In the genomic region with DNA sequence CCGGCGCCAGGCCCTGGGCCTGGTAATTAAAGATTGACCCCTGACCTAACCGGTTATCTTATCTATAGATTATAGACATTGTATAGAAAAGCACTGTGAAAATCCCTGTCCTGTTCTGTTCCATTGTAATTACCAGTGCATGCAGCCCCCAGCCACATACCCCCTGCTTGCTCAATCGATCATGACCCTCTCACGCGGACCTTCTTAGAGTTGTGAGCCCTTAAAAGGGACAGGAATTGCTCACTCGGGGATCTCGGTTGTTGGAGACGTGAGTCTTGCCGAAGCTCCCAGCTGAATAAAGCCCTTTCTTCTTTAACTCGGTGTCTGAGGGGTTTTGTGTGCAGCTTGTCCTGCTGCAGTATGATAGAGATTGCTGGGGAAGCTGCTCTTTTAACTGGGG, we compare ENCODE assay signal across 7 cellular contexts. TPM values are rescaled to one million over a fixed set of nuclear protein-coding genes. Genes with fewer than 3 reads are reported as not detected.
A peak's percentile ranks its signal among the peaks of the same experiment; 100 is the strongest.
DNase-seq lines count a peak whose midpoint lies in the region; TF ChIP-seq lines count a peak whose summit lies in the region.
"Not testable (repeated sequence)": the region's sequence is repeated elsewhere in the genome, so short reads cannot be mapped to it uniquely, and the experiment has no call there.
"Had no signal": no experiment of that assay in that cellular context is flagged by ENCODE, and none has a peak within 500 bp of the region (broad histone marks: within the 10 kb centered on the region; RNA-seq: fewer than 3 reads in every experiment).

No MANE protein-coding gene starts in this region.

- H3K36me3 Mint-ChIP-seq in mesothelial cell of epicardium: not testable (repeated sequence)

- not testable (repeated sequence) for H3K9me3 ChIP-seq in HEK293 (ENCODE audit: control insufficient read depth, insufficient read depth, low read depth, low read length); cardiac muscle cell (ENCODE audit: low read depth); prostate gland

- H3K27ac ChIP-seq in HEK293 (ENCODE audit: extremely low read depth, low read depth, low read length): not testable (repeated sequence)
- H3K27ac ChIP-seq in VCaP (peak overlapping the region; percentile 100), cardiac muscle cell (peak overlapping the region; percentile 63), prostate gland (peak overlapping the region; percentile 28 to 89)

- H3K4me3 ChIP-seq in HEK293 (ENCODE audit: low read depth, low read length); cardiac muscle cell; prostate gland: not testable (repeated sequence)

- intact Hi-C loops in prostate gland (cut with DNase I): not testable (repeated sequence)

- not testable (repeated sequence) for H3K27me3 Mint-ChIP-seq in mesothelial cell of epicardium (ENCODE audit: low read depth)

- peaks cover 16% of the 10 kb centered on the region for H3K9me3 Mint-ChIP-seq in mesothelial cell of epicardium

- TF ChIP-seq CTCF in HEK293 (tag by site-specific recombination; IDR thresholded peaks at IDR 0.05); VCaP (conservative IDR thresholded peaks at IDR 0.05); cardiac muscle cell (IDR thresholded peaks at IDR 0.05; ENCODE audit: low read depth, low read length); mesothelial cell of epicardium (IDR thresholded peaks at IDR 0.05; ENCODE audit: unreplicated experiment); prostate gland (IDR thresholded peaks at IDR 0.05): not testable (repeated sequence)

- CTCF ChIA-PET in HEK293 (lab: Yijun Ruan, JAX): not testable (repeated sequence)

- not testable (repeated sequence) for H3K36me3 ChIP-seq in HEK293 (ENCODE audit: control insufficient read depth in 2 of 2, insufficient read depth in 1 of 2, low read length in 2 of 2); cardiac muscle cell; prostate gland

- 95% methylated on average over 11 of the region's 11 CpGs for WGBS in prostate gland

- not testable (repeated sequence) for DNase-seq in cardiac muscle cell (ENCODE audit: low read depth in 1 of 2, low spot score in 1 of 2); mesothelial cell of epicardium (ENCODE audit: low spot score in 2 of 2, unreplicated experiment in 2 of 2); prostate gland (ENCODE audit: low spot score)

- POLR2A ChIA-PET in HEK293 (lab: Yijun Ruan, JAX): not testable (repeated sequence)

- TF ChIP-seq POLR2A in prostate gland (IDR thresholded peaks at IDR 0.05): not testable (repeated sequence)

- peak overlapping the region; percentile 54 for H3K27ac Mint-ChIP-seq in mesothelial cell of epicardium

- peaks cover 38% of the 10 kb centered on the region for H3K4me1 Mint-ChIP-seq in mesothelial cell of epicardium

- not testable (repeated sequence) for H3K4me1 ChIP-seq in HEK293 (ENCODE audit: control insufficient read depth, insufficient read depth, low read length); prostate gland (replicated peaks)
- peaks cover 16% of the 10 kb centered on the region for H3K4me1 ChIP-seq in cardiac muscle cell (ENCODE audit: low read depth)

- H3K4me3 Mint-ChIP-seq in mesothelial cell of epicardium: not testable (repeated sequence)

- H3K27me3 ChIP-seq in cardiac muscle cell; prostate gland (replicated peaks; ENCODE audit: insufficient read depth): not testable (repeated sequence)

TF ChIP-seq in HEK293, 187 proteins besides CTCF, POLR2A, EP300 and RAD21:
- TF ChIP-seq SETDB1 (IDR thresholded peaks at IDR 0.05; ENCODE audit: insufficient read length, low read length): peak; percentile 15
- TF ChIP-seq TRIM28 (IDR thresholded peaks at IDR 0.05; ENCODE audit: borderline replicate concordance, low read length): peak; percentile 84; the same call in 1 of the 2 replicates

RNA-seq across cellular contexts. Expression of a gene that starts 7.2 kb away (rescaled TPM):
- 26.8 and 35.6 TPM in 2 replicates for total RNA-seq in cardiac muscle cell
- 19.9 and 34.3 TPM in 2 replicates for polyA plus RNA-seq in cardiac muscle cell
- 25.5 to 28.0 TPM (median 27.8 TPM) in 3 replicates for total RNA-seq in mesothelial cell of epicardium
- over 10,000 TPM in 1 of 2 donors, 1,000 to 10,000 TPM in 1; 1,778 to 14,359 TPM for total RNA-seq in prostate gland
- total RNA-seq: A172; CD4-positive, alpha-beta memory T cell had no signal
- polyA plus RNA-seq: CD4-positive, alpha-beta memory T cell had no signal

Comparison
In these comparisons a context has a peak if more than half of its experiments do, and no peak if none do; other contexts are left out.
1. RNA of a gene that starts 7.2 kb away (total RNA-seq): 1,778 to 14,359 TPM in prostate gland; 26.8 to 35.6 TPM in cardiac muscle cell and 25.5 to 28.0 TPM in mesothelial cell of epicardium; every median in the first group is over 10 times any median in the second.